8 cellular contexts compared by ENCODE assay signal in the genomic region with DNA sequence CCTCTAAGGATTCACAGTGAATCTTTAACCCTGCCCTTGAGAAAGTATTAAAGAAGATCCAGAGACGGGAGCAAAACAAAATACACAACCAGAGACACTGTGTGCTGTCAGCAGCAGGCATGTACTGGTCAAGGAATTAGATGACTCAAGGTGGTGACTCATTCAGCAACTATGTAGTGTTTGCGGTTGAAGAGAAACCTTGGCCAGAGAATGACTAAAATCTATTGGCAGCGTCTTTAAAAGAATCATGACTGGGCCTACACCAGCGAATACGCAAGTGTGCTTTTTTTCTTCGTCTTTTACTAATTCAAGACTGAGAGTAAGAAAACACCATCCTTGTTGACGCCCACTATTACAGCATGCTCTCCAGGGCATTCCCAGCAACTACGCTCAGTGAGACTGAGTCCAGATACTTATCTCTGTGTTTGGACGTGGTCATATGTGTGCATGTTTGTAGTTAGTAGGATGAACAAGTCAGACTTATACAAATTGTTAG.
DNase-seq lines count a peak whose midpoint lies in the region; ATAC-seq and TF ChIP-seq lines count a peak whose summit lies in the region.

No MANE protein-coding gene starts in this region.

- WGBS in lung, 2 donors, result 33 to 68% methylated on average over 9 of the region's 9 CpGs
- WGBS in upper lobe of left lung, 2 donors, result 23 to 44% methylated on average over 9 of the region's 9 CpGs

- H3K4me1 Mint-ChIP-seq in CD4-positive, alpha-beta T cell (ENCODE audit: low read depth), result peaks cover 5% of the 10 kb centered on the region

- H3K27ac ChIP-seq in CD4-positive, alpha-beta T cell (ENCODE audit: low read depth, low read length), result no peak overlapping the region
- peak overlapping the region; percentile 84 for H3K27ac ChIP-seq in PC-3 (ENCODE audit: low read length)
- H3K27ac ChIP-seq in coronary artery, result peak overlapping the region; percentile 47 to 73
- H3K27ac ChIP-seq in lung (ENCODE audit: low read depth in 1 of 2, low read length in 1 of 2), result peak overlapping the region in 1 of 2 donors; percentile 40
- peak overlapping the region in 3 of 4 donors; percentile 38 to 63 (median 61) for H3K27ac ChIP-seq in upper lobe of left lung

- peak; percentile 58 for ATAC-seq in CD4-positive, alpha-beta T cell (ENCODE audit: poor library complexity)
- ATAC-seq in HG03095 (IDR thresholded peaks at IDR 0.05; ENCODE audit: unreplicated experiment) (peak; percentile 99), PC-3 (peak; percentile 98), lung (ENCODE audit: insufficient read depth, low FRiP score) (peak; percentile 91), upper lobe of left lung (ENCODE audit: low FRiP score in 2 of 2) (peak; percentile 95 to 96)

- no peaks in the 10 kb centered on the region for H3K9me3 Mint-ChIP-seq in CD4-positive, alpha-beta T cell

- peak overlapping the region; percentile 19; the same call in 1 of the 2 replicates for H3K9ac ChIP-seq in PC-3 (ENCODE audit: low read length)

- peaks cover 3% of the 10 kb centered on the region for H3F3A ChIP-seq in PC-3 (ENCODE audit: low read length, unreplicated experiment)

- intact Hi-C loops in CD4-positive, alpha-beta T cell (cut with DNase I, micrococcal nuclease), result no loop called here
- intact Hi-C loops in PC-3 (cut with micrococcal nuclease), result loop anchor here (2.0 to 5.0 kb wide), 2 partner anchors 150 to 427 kb away; no protein-coding TSS in a partner anchor

- no peaks in the 10 kb centered on the region for H3K27me3 ChIP-seq in CD4-positive, alpha-beta T cell (ENCODE audit: control insufficient read depth, insufficient read depth, low read length)
- no peaks in the 10 kb centered on the region for H3K27me3 ChIP-seq in PC-3 (ENCODE audit: low read length)
- H3K27me3 ChIP-seq in lung (ENCODE audit: control insufficient read depth, insufficient read depth), result no peaks in the 10 kb centered on the region
- H3K27me3 ChIP-seq in upper lobe of left lung, result no peaks in the 10 kb centered on the region

- no peak overlapping the region for H3K27ac Mint-ChIP-seq in CD4-positive, alpha-beta T cell

- peak overlapping the region; percentile 75 for H3K4me2 ChIP-seq in PC-3 (ENCODE audit: low read length)

- no peaks in the 10 kb centered on the region for H3K9me2 ChIP-seq in PC-3 (replicated peaks; ENCODE audit: low read length)

- CTCF ChIA-PET in CD4-positive, alpha-beta T cell (lab: Charles Lee), result interaction anchor here (1.5 kb wide), 1 partner anchor 24 kb away, joined by 3 read pairs; no protein-coding TSS in a partner anchor
- CTCF ChIA-PET in PC-3 (lab: Charles Lee), result interaction anchor here (1.0 kb wide), 1 partner anchor 429 kb away, joined by 4 read pairs; no protein-coding TSS in a partner anchor

- H3K4me3 Mint-ChIP-seq in CD4-positive, alpha-beta T cell, result no peak overlapping the region

- H3K36me3 ChIP-seq in PC-3 (ENCODE audit: low read depth, low read length) (no peaks in the 10 kb centered on the region), lung (ENCODE audit: control insufficient read depth in 2 of 2, insufficient read depth in 2 of 2, low read length in 2 of 2) (no peaks in the 10 kb centered on the region), upper lobe of left lung (no peaks in the 10 kb centered on the region)

- H3K4me3 ChIP-seq in PC-3 (ENCODE audit: low read length) (peak overlapping the region; percentile 45; the same call in 1 of the 2 replicates), coronary artery (no peak overlapping the region), lung (no peak overlapping the region), upper lobe of left lung (no peak overlapping the region)

- TF ChIP-seq CTCF in CD4-positive, alpha-beta T cell (IDR thresholded peaks at IDR 0.05), result no peak
- TF ChIP-seq CTCF in PC-3 (conservative IDR thresholded peaks at IDR 0.05; ENCODE audit: low read depth, low read length) (no peak), coronary artery (IDR thresholded peaks at IDR 0.05) (no peak), lung (IDR thresholded peaks at IDR 0.05; ENCODE audit: control extremely low read depth, extremely low read depth) (no peak), upper lobe of left lung (IDR thresholded peaks at IDR 0.05) (no peak)

- no peaks in the 10 kb centered on the region for H3K36me3 Mint-ChIP-seq in CD4-positive, alpha-beta T cell (ENCODE audit: low read depth)

- no peak for TF ChIP-seq POLR2A in upper lobe of left lung (IDR thresholded peaks at IDR 0.05)

- H3K79me2 ChIP-seq in PC-3 (ENCODE audit: low read length), result no peaks in the 10 kb centered on the region

- H4K20me1 ChIP-seq in PC-3 (ENCODE audit: low read length), result no peaks in the 10 kb centered on the region

- DNase-seq in CD4-positive, alpha-beta T cell, result no peak
- peak; percentile 43 for DNase-seq in GM19238 (ENCODE audit: insufficient read length, low spot score)
- peak; percentile 98 for DNase-seq in PC-3
- DNase-seq in coronary artery (ENCODE audit: low spot score), result peak; percentile 84
- DNase-seq in lung (ENCODE audit: low spot score), result peak; percentile 70
- peak in 1 of 2 donors; percentile 62 for DNase-seq in upper lobe of left lung
- DNase-seq in NCI-H1930 (lab: John Stamatoyannopoulos, UW), result no peak

- POLR2A ChIA-PET in CD4-positive, alpha-beta T cell (lab: Charles Lee), result no interaction called here
- POLR2A ChIA-PET in PC-3 (lab: Charles Lee; ENCODE audit: unreplicated experiment), result no interaction called here

- H3K4me1 ChIP-seq in PC-3 (ENCODE audit: insufficient read depth, low read length) (peaks cover 48% of the 10 kb centered on the region), lung (ENCODE audit: control insufficient read depth in 2 of 2, insufficient read depth in 2 of 2, low read length in 2 of 2) (no peaks in the 10 kb centered on the region), upper lobe of left lung (peaks cover 0 to 13% (median 7%) of the 10 kb centered on the region in 4 donors)

- no peaks in the 10 kb centered on the region for H3K9me3 ChIP-seq in CD4-positive, alpha-beta T cell (ENCODE audit: control insufficient read depth, low read length)
- H3K9me3 ChIP-seq in PC-3 (ENCODE audit: low read length), result no peaks in the 10 kb centered on the region
- no peaks in the 10 kb centered on the region for H3K9me3 ChIP-seq in lung (ENCODE audit: control insufficient read depth in 2 of 2, insufficient read depth in 1 of 2, low read length in 1 of 2)
- no peaks in the 10 kb centered on the region for H3K9me3 ChIP-seq in upper lobe of left lung

- peak in 1 of 4 donors; percentile 71 for TF ChIP-seq EP300 in upper lobe of left lung (IDR thresholded peaks at IDR 0.05)

- no TSS peak for BruUV-seq in PC-3 (replicated peaks; lab: Mats Ljungman, UMichigan)

- H3K27me3 Mint-ChIP-seq in CD4-positive, alpha-beta T cell, result no peaks in the 10 kb centered on the region

- H2AFZ ChIP-seq in PC-3 (ENCODE audit: low read length), result no peak overlapping the region

Comparison
In these comparisons a context has a peak if more than half of its experiments do, and no peak if none do; other contexts are left out.
1. DNase-seq: peak in GM19238 (single experiment), PC-3 (single experiment), coronary artery (single experiment) and lung (single experiment); none in CD4-positive, alpha-beta T cell (0 of 10) and NCI-H1930 (0 of 2).
2. Peak in every context shown above with its lines, with median percentiles within 50 percentile points of each other: ATAC-seq.